1 cellular context compared by ENCODE assay signal in genomic region chr19:19217110-19217509, GRCh38.
TF ChIP-seq lines count a peak whose summit lies in the region.

No MANE protein-coding gene starts in this region.

TF ChIP-seq in HCT116, 20 proteins besides CTCF, POLR2A, EP300 and RAD21:
- TF ChIP-seq SP1 (IDR thresholded peaks at IDR 0.05; ENCODE audit: low read depth) (no peak), EZH2phosphoT487 (IDR thresholded peaks at IDR 0.05; ENCODE audit: borderline replicate concordance) (no peak), ELF1 (IDR thresholded peaks at IDR 0.05; ENCODE audit: borderline replicate concordance, low read depth) (no peak), CBX3 (IDR thresholded peaks at IDR 0.05; ENCODE audit: low read depth) (peak; percentile 62; the same call in 1 of the 2 replicates), TCF7L2 (IDR thresholded peaks at IDR 0.05; ENCODE audit: borderline replicate concordance, extremely low read depth, insufficient read depth, insufficient read length) (no peak), ZBTB33 (IDR thresholded peaks at IDR 0.05; ENCODE audit: extremely low read depth, insufficient replicate concordance, low read length) (no peak), FOSL1 (IDR thresholded peaks at IDR 0.05; ENCODE audit: low read depth) (no peak), SIN3A (IDR thresholded peaks at IDR 0.05; ENCODE audit: low read depth) (no peak), CEBPB (IDR thresholded peaks at IDR 0.05; ENCODE audit: low read depth) (no peak), SRF (IDR thresholded peaks at IDR 0.05; ENCODE audit: low read depth) (peak; percentile 71), JUND (IDR thresholded peaks at IDR 0.05) (no peak), ZFX (IDR thresholded peaks at IDR 0.05) (no peak), ZNF274 (IDR thresholded peaks at IDR 0.05; ENCODE audit: low read depth, low read length) (no peak), REST (IDR thresholded peaks at IDR 0.05; ENCODE audit: low read depth) (no peak), MAX (IDR thresholded peaks at IDR 0.05) (no peak)
TF ChIP-seq in HCT116: peak in this region for 2.
